ENCODE assay signal across 9 cellular contexts in the genomic region with DNA sequence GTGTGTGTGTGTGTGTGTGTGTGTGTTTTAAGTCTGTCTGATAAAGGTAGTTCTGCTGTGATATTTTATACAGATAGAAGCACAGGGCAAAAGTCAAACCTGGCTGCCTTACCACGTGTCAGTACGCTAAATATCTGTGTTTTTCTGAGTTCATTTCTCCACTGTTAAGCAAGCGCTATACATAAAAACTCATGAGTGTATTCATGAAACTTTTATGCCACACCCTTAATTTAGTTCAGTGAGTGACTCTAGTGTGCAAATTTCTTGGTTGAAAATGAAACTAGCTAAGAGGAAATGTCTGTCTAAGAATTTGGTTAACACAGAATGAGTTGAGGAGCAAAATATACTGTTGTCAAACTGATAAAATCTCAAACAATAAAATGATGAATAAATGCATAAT. TPM values are rescaled to one million over a fixed set of nuclear protein-coding genes. Genes with fewer than 3 reads are reported as not detected.
DNase-seq lines count a peak whose midpoint lies in the region; ATAC-seq and TF ChIP-seq lines count a peak whose summit lies in the region.
"Had no signal": no experiment of that assay in that cellular context is flagged by ENCODE, and none has a peak within 500 bp of the region (broad histone marks: within the 10 kb centered on the region; RNA-seq: fewer than 3 reads in every experiment).

No MANE protein-coding gene starts in this region.

- H3K36me3 Mint-ChIP-seq in stimulated activated effector memory CD8-positive, alpha-beta T cell treated with anti-CD3 and anti-CD28 coated beads, Interleukin-12 subunit alpha, Interleukin-12 subunit beta, amount 100 ng/mL, for 72 hours, result peaks cover 35% of the 10 kb centered on the region

- no peak for TF ChIP-seq POLR2A in testis (IDR thresholded peaks at IDR 0.05)

- no peaks in the 10 kb centered on the region for H3K4me1 ChIP-seq in testis

- H3K27ac Mint-ChIP-seq in stimulated activated effector memory CD8-positive, alpha-beta T cell treated with anti-CD3 and anti-CD28 coated beads, Interleukin-12 subunit alpha, Interleukin-12 subunit beta, amount 100 ng/mL, for 72 hours, result no peak overlapping the region

- ATAC-seq in activated CD4-positive, CD25-positive, alpha-beta regulatory T cell treated with anti-CD3 and anti-CD28 coated beads, Interleukin-2, amount 50 U/mL, for 24 hours, result peak; percentile 94 to 98
- ATAC-seq in HG02884 (IDR thresholded peaks at IDR 0.05; ENCODE audit: unreplicated experiment), result peak; percentile 86
- ATAC-seq in stimulated activated effector memory CD8-positive, alpha-beta T cell treated with anti-CD3 and anti-CD28 coated beads, Interleukin-12 subunit alpha, Interleukin-12 subunit beta, amount 100 ng/mL, for 72 hours, result peak; percentile 98

- H3K4me3 Mint-ChIP-seq in stimulated activated effector memory CD8-positive, alpha-beta T cell treated with anti-CD3 and anti-CD28 coated beads, Interleukin-12 subunit alpha, Interleukin-12 subunit beta, amount 100 ng/mL, for 72 hours, result peak overlapping the region; percentile 12

- no peak for DNase-seq in activated CD4-positive, CD25-positive, alpha-beta regulatory T cell treated with anti-CD3 and anti-CD28 coated beads, Interleukin-2, amount 50 U/mL, for 72 hours
- DNase-seq in OCI-M1 (lab: John Stamatoyannopoulos, UW) (peak; percentile 35), A172 (ENCODE audit: low spot score) (no peak), testis (no peak), AG08396 (ENCODE audit: low spot score) (no peak)
- DNase-seq in stimulated activated effector memory CD8-positive, alpha-beta T cell treated with anti-CD3 and anti-CD28 coated beads, Interleukin-12 subunit alpha, Interleukin-12 subunit beta, amount 100 ng/mL, for 72 hours (ENCODE audit: low spot score in 2 of 2), result no peak
- DNase-seq: IMR-90 had no signal

- intact Hi-C loops in testis (cut with DNase I; ENCODE audit: low total_unique reads), result no loop called here

- TF ChIP-seq CTCF in testis (IDR thresholded peaks at IDR 0.05), result no peak

- no peaks in the 10 kb centered on the region for H3K36me3 ChIP-seq in testis (ENCODE audit: low read depth, missing control alignments)

- H3K27me3 ChIP-seq in testis, result no peaks in the 10 kb centered on the region

- H3K27ac ChIP-seq in testis, result no peak overlapping the region

- no peaks in the 10 kb centered on the region for H3K9me3 ChIP-seq in testis

- WGBS in testis, 2 donors, result 82 to 86% methylated on average over 3 of the region's 3 CpGs

- no peaks in the 10 kb centered on the region for H3K9me3 Mint-ChIP-seq in stimulated activated effector memory CD8-positive, alpha-beta T cell treated with anti-CD3 and anti-CD28 coated beads, Interleukin-12 subunit alpha, Interleukin-12 subunit beta, amount 100 ng/mL, for 72 hours

- no peak overlapping the region for H3K4me3 ChIP-seq in testis

- H3K4me1 Mint-ChIP-seq in stimulated activated effector memory CD8-positive, alpha-beta T cell treated with anti-CD3 and anti-CD28 coated beads, Interleukin-12 subunit alpha, Interleukin-12 subunit beta, amount 100 ng/mL, for 72 hours, result peaks cover 29% of the 10 kb centered on the region

RNA-seq across cellular contexts. Expression of a gene that starts 11.2 kb away (rescaled TPM):
- total RNA-seq in A172 (2014; rRNA removed; shearing (Covaris generic)), result 3.2 and 3.9 TPM in 2 replicates
- total RNA-seq in testis, result 10 to 100 TPM in 1 of 2 donors, 1 to 10 TPM in 1; 5.2 to 10.4 TPM
- 2.4 TPM for polyA plus RNA-seq in testis (ENCODE audit: insufficient read depth, low read depth, low replicate concordance)
